ENCODE assay signal across 16 cellular contexts in genomic region chr7:138166681-138167080, GRCh38.
"Had no signal": no experiment of that assay in that cellular context is flagged by ENCODE, and none has a peak within 500 bp of the region (broad histone marks: within the 10 kb centered on the region; RNA-seq: fewer than 3 reads in every experiment).

No MANE protein-coding gene starts in this region.

- H3K4me3 ChIP-seq: ascending aorta, esophagus squamous epithelium, hepatocyte, ovary, thyroid gland, uterus had no signal

- DNase-seq: activated CD4-positive, alpha-beta memory T cell treated with anti-CD3 and anti-CD28 coated beads, Interleukin-2, amount 10 ng/mL, durations not matched to agents 7 days and 5 days; activated CD4-positive, alpha-beta T cell treated with anti-CD3 and anti-CD28 coated beads for 36 hours; activated naive CD4-positive, alpha-beta T cell treated with anti-CD3 and anti-CD28 coated beads, Interleukin-2, amount 10 ng/mL, durations not matched to agents 7 days and 5 days; activated T-cell treated with anti-CD3 and anti-CD28 coated beads, Interleukin-2, amount 50 U/mL, for 24 hours; esophagus squamous epithelium; kidney glomerular epithelial cell; midbrain; ovary; stimulated activated CD4-positive, alpha-beta T cell treated with anti-CD3 and anti-CD28 coated beads, Interleukin-2, amount 100 ng/mL, for 48 hours; stimulated activated naive B cell treated with anti-CD40 and anti-IgM and Interleukin-4, amounts not matched to agents 10 μg/mL and 1 μg/mL and 100 μg/mL, for 72 hours; T-helper 17 cell; thyroid gland; uterus; WERI-Rb-1 had no signal

- H3K4me1 ChIP-seq: ascending aorta, thyroid gland, uterus had no signal

- H3K36me3 ChIP-seq: ascending aorta, esophagus squamous epithelium, ovary, thyroid gland, uterus, WERI-Rb-1 had no signal

- H3K27ac Mint-ChIP-seq: activated CD4-positive, alpha-beta memory T cell treated with anti-CD3 and anti-CD28 coated beads, Interleukin-2, amount 10 ng/mL, durations not matched to agents 7 days and 5 days; activated CD4-positive, alpha-beta T cell treated with anti-CD3 and anti-CD28 coated beads for 36 hours; activated naive CD4-positive, alpha-beta T cell treated with anti-CD3 and anti-CD28 coated beads, Interleukin-2, amount 10 ng/mL, durations not matched to agents 7 days and 5 days; activated T-cell treated with anti-CD3 and anti-CD28 coated beads, Interleukin-2, amount 50 U/mL, for 24 hours; stimulated activated naive B cell treated with anti-CD40 and anti-IgM and Interleukin-4, amounts not matched to agents 10 μg/mL and 1 μg/mL and 100 μg/mL, for 72 hours; T-helper 17 cell had no signal

- H3K27ac ChIP-seq: ascending aorta, esophagus squamous epithelium, hepatocyte, ovary, thyroid gland, uterus, WERI-Rb-1 had no signal

- H3K4me3 Mint-ChIP-seq: activated CD4-positive, alpha-beta memory T cell treated with anti-CD3 and anti-CD28 coated beads, Interleukin-2, amount 10 ng/mL, durations not matched to agents 7 days and 5 days; activated CD4-positive, alpha-beta T cell treated with anti-CD3 and anti-CD28 coated beads for 36 hours; activated naive CD4-positive, alpha-beta T cell treated with anti-CD3 and anti-CD28 coated beads, Interleukin-2, amount 10 ng/mL, durations not matched to agents 7 days and 5 days; activated T-cell treated with anti-CD3 and anti-CD28 coated beads, Interleukin-2, amount 50 U/mL, for 24 hours; stimulated activated naive B cell treated with anti-CD40 and anti-IgM and Interleukin-4, amounts not matched to agents 10 μg/mL and 1 μg/mL and 100 μg/mL, for 72 hours; T-helper 17 cell had no signal

- H3K27me3 ChIP-seq: ascending aorta, esophagus squamous epithelium, hepatocyte, ovary, thyroid gland, uterus had no signal

- H3K9me3 ChIP-seq: thyroid gland had no signal

- ATAC-seq: activated CD4-positive, alpha-beta T cell treated with anti-CD3 and anti-CD28 coated beads for 36 hours; stimulated activated naive B cell treated with anti-CD40 and anti-IgM and Interleukin-4, amounts not matched to agents 10 μg/mL and 1 μg/mL and 100 μg/mL, for 72 hours; T-helper 17 cell had no signal
